17 cellular contexts compared by ENCODE assay signal in genomic region chr3:184570501-184570900, GRCh38. TPM values are rescaled to one million over a fixed set of nuclear protein-coding genes. Genes with fewer than 3 reads are reported as not detected.
"Had no signal": no experiment of that assay in that cellular context is flagged by ENCODE, and none has a peak within 500 bp of the region (broad histone marks: within the 10 kb centered on the region; RNA-seq: fewer than 3 reads in every experiment).

No MANE protein-coding gene starts in this region.

- H3K9me3 Mint-ChIP-seq: activated naive CD4-positive, alpha-beta T cell treated with anti-CD3 and anti-CD28 coated beads for 36 hours; activated T-helper 2 cell treated with anti-CD3 and anti-CD28 coated beads, Interferon-gamma antibody, Interleukin-2, Interleukin-4, amounts not matched to agents 10 μg/mL and 5 μg/mL and 100 μg/mL, durations not matched to agents 14 hours and 24 hours and 36 hours; central memory CD8-positive, alpha-beta T cell had no signal

- H3K4me1 Mint-ChIP-seq: central memory CD8-positive, alpha-beta T cell had no signal

- H3K4me3 ChIP-seq: adrenal gland, skin epidermis, tibial nerve had no signal

- DNase-seq: activated CD4-positive, alpha-beta T cell treated with anti-CD3 and anti-CD28 coated beads, Interleukin-2, amount 50 U/mL, for 1 hour; activated naive CD4-positive, alpha-beta T cell treated with anti-CD3 and anti-CD28 coated beads for 36 hours; activated T-cell treated with anti-CD3 and anti-CD28 coated beads, Interleukin-2, amount 50 U/mL, for 1 hour; adrenal gland; cortex of kidney; effector CD8-positive, alpha-beta T cell; foreskin fibroblast; hypothalamus; right cardiac atrium; stimulated activated CD4-positive, alpha-beta T cell treated with anti-CD3 and anti-CD28 coated beads, Interleukin-15, amount 100 ng/mL, for 24 hours; stimulated activated CD4-positive, alpha-beta T cell treated with anti-CD3 and anti-CD28 coated beads, Interleukin-4, amount 100 ng/mL, for 24 hours; stimulated activated naive CD4-positive, alpha-beta T cell treated with Interleukin-2 at 50 U/mL for 16 hours; substantia nigra had no signal

- ATAC-seq: right cardiac atrium had no signal

- H3K27ac Mint-ChIP-seq: activated naive CD4-positive, alpha-beta T cell treated with anti-CD3 and anti-CD28 coated beads for 36 hours; activated T-helper 2 cell treated with anti-CD3 and anti-CD28 coated beads, Interferon-gamma antibody, Interleukin-2, Interleukin-4, amounts not matched to agents 10 μg/mL and 5 μg/mL and 100 μg/mL, durations not matched to agents 14 hours and 24 hours and 36 hours had no signal

- H3K4me3 Mint-ChIP-seq: activated naive CD4-positive, alpha-beta T cell treated with anti-CD3 and anti-CD28 coated beads for 36 hours had no signal

- H3K27ac ChIP-seq: adrenal gland had no signal

- H3K9me3 ChIP-seq: adrenal gland, tibial nerve had no signal

- H3K36me3 ChIP-seq: adrenal gland had no signal

- H3K27me3 ChIP-seq: adrenal gland, tibial nerve had no signal

RNA-seq across cellular contexts. Expression of gene EPHB3, which starts 8.9 kb away (rescaled TPM):
- total RNA-seq: activated naive CD4-positive, alpha-beta T cell treated with anti-CD3 and anti-CD28 coated beads for 36 hours; activated T-helper 2 cell treated with anti-CD3 and anti-CD28 coated beads, Interferon-gamma antibody, Interleukin-2, Interleukin-4, amounts not matched to agents 10 μg/mL and 5 μg/mL and 100 μg/mL, durations not matched to agents 14 hours and 24 hours and 36 hours had no signal
